Comparison of ENCODE assay signal across 8 cellular contexts in genomic region chr20:49677777-49678758, GRCh38. TPM values are rescaled to one million over a fixed set of nuclear protein-coding genes. Genes with fewer than 3 reads are reported as not detected.
DNase-seq lines count a peak whose midpoint lies in the region; ATAC-seq and TF ChIP-seq lines count a peak whose summit lies in the region.

No MANE protein-coding gene starts in this region.

- H3K36me3 Mint-ChIP-seq in CD8-positive, alpha-beta memory T cell, result peaks cover 3 to 12% (median 4%) of the 10 kb centered on the region in 3 donors

- no peaks in the 10 kb centered on the region for H3K9me3 Mint-ChIP-seq in CD8-positive, alpha-beta memory T cell

- no peak overlapping the region; the same call in 1 of the 2 replicates for H3K9ac ChIP-seq in OCI-LY1 (ENCODE audit: low read length)
- H3K9ac ChIP-seq in duodenal mucosa (ENCODE audit: low read depth in 1 of 2, low read length in 2 of 2), result peak overlapping the region in 1 of 2 donors; percentile 4

- H3K4me3 ChIP-seq in CD8-positive, alpha-beta memory T cell (ENCODE audit: low read length), result no peak overlapping the region
- H3K4me3 ChIP-seq in OCI-LY1 (ENCODE audit: low read depth, low read length, poor library complexity, severe bottlenecking), result no peak overlapping the region
- peak overlapping the region; percentile 1 to 48 for H3K4me3 ChIP-seq in duodenal mucosa (ENCODE audit: low read depth in 1 of 2, low read length in 2 of 2)
- peak overlapping the region; percentile 4 for H3K4me3 ChIP-seq in osteoblast (ENCODE audit: insufficient read depth, low read length)

- H3K27ac ChIP-seq in CD8-positive, alpha-beta memory T cell (ENCODE audit: low read depth, low read length), result peak overlapping the region; percentile 69
- H3K27ac ChIP-seq in OCI-LY1 (ENCODE audit: low read depth, low read length, poor library complexity, severe bottlenecking) (peak overlapping the region; percentile 89), duodenal mucosa (ENCODE audit: low read depth, low read length) (peak overlapping the region; percentile 54), osteoblast (ENCODE audit: low read depth, low read length) (peak overlapping the region; percentile 67)

- ATAC-seq in GM21723 (IDR thresholded peaks at IDR 0.05; ENCODE audit: unreplicated experiment) (no peak), HG02759 (IDR thresholded peaks at IDR 0.05; ENCODE audit: unreplicated experiment) (no peak)

- H3K79me2 ChIP-seq in OCI-LY1 (ENCODE audit: insufficient read depth, low read length) (peaks cover 99% of the 10 kb centered on the region), osteoblast (ENCODE audit: insufficient read depth, low read length) (peaks cover 85% of the 10 kb centered on the region)

- H3K4me3 Mint-ChIP-seq in CD8-positive, alpha-beta memory T cell, result peak overlapping the region; percentile 8 to 89 (median 68)

- peaks cover 47% of the 10 kb centered on the region for H3K4me1 ChIP-seq in CD8-positive, alpha-beta memory T cell (ENCODE audit: insufficient read depth, low read length)
- H3K4me1 ChIP-seq in OCI-LY1 (ENCODE audit: insufficient read depth, low read length, severe bottlenecking) (peaks cover 91% of the 10 kb centered on the region), duodenal mucosa (ENCODE audit: control insufficient read depth in 1 of 2, insufficient read depth in 2 of 2, low read length in 2 of 2) (peaks cover 74 to 78% of the 10 kb centered on the region in 2 donors), osteoblast (ENCODE audit: insufficient read depth, low read length) (peaks cover 58% of the 10 kb centered on the region)

- H3K9me2 ChIP-seq in OCI-LY1 (ENCODE audit: low read depth, low read length), result no peaks in the 10 kb centered on the region

- no peaks in the 10 kb centered on the region for H3F3A ChIP-seq in OCI-LY1 (ENCODE audit: insufficient read depth, low read length)

- CTCF ChIA-PET in CD8-positive, alpha-beta memory T cell (lab: Charles Lee), result interaction anchor here (1.1 to 2.4 kb wide), 3 partner anchors 9 to 21 kb away, joined by 3 to 6 read pairs (median 3); no protein-coding TSS in a partner anchor

- no peaks in the 10 kb centered on the region for H3K36me3 ChIP-seq in CD8-positive, alpha-beta memory T cell (ENCODE audit: insufficient read depth, low read length)
- peaks cover 14% of the 10 kb centered on the region for H3K36me3 ChIP-seq in OCI-LY1 (ENCODE audit: insufficient read depth, low read length)
- no peaks in the 10 kb centered on the region for H3K36me3 ChIP-seq in duodenal mucosa (ENCODE audit: control insufficient read depth in 1 of 2, insufficient read depth in 2 of 2, low read length in 2 of 2)
- H3K36me3 ChIP-seq in osteoblast (ENCODE audit: insufficient read depth, low read length), result no peaks in the 10 kb centered on the region

- H4K20me1 ChIP-seq in OCI-LY1 (ENCODE audit: insufficient read depth, low read length), result no peaks in the 10 kb centered on the region
- H4K20me1 ChIP-seq in osteoblast (ENCODE audit: insufficient read depth, low read length), result peaks cover 3% of the 10 kb centered on the region

- H2AFZ ChIP-seq in OCI-LY1 (ENCODE audit: low read length), result no peak overlapping the region
- no peak overlapping the region for H2AFZ ChIP-seq in osteoblast (ENCODE audit: low read length)

- TF ChIP-seq CTCF in OCI-LY1 (IDR thresholded peaks at IDR 0.05; ENCODE audit: low read length) (no peak), osteoblast (IDR thresholded peaks at IDR 0.05; ENCODE audit: extremely low read depth, low read depth, low read length) (no peak)

- H3K27me3 ChIP-seq in CD8-positive, alpha-beta memory T cell (ENCODE audit: insufficient read depth, low read length, poor library complexity, severe bottlenecking), result no peaks in the 10 kb centered on the region
- no peaks in the 10 kb centered on the region for H3K27me3 ChIP-seq in OCI-LY1 (ENCODE audit: insufficient read depth, low read length)
- H3K27me3 ChIP-seq in duodenal mucosa (ENCODE audit: control insufficient read depth in 1 of 2, insufficient read depth in 2 of 2, low read length in 2 of 2), result no peaks in the 10 kb centered on the region
- H3K27me3 ChIP-seq in osteoblast (ENCODE audit: insufficient read depth, low read length), result no peaks in the 10 kb centered on the region

- DNase-seq in CD8-positive, alpha-beta memory T cell, result no peak
- no peak for DNase-seq in osteoblast (ENCODE audit: insufficient read length, low spot score, missing footprints)
- no peak for DNase-seq in NCI-H526 (lab: John Stamatoyannopoulos, UW)
- DNase-seq in effector CD4-positive, alpha-beta T cell, result no peak

- H3K4me1 Mint-ChIP-seq in CD8-positive, alpha-beta memory T cell, result peaks cover 81 to 90% (median 87%) of the 10 kb centered on the region in 3 donors

- peak overlapping the region; percentile 5; the same call in 1 of the 2 replicates for H3K4me2 ChIP-seq in OCI-LY1 (ENCODE audit: low read length)
- peak overlapping the region; percentile 79 for H3K4me2 ChIP-seq in osteoblast (ENCODE audit: insufficient read depth, low read length)

- H3K9me3 ChIP-seq in CD8-positive, alpha-beta memory T cell (ENCODE audit: low read length), result no peaks in the 10 kb centered on the region
- no peaks in the 10 kb centered on the region for H3K9me3 ChIP-seq in OCI-LY1 (ENCODE audit: low read length)
- no peaks in the 10 kb centered on the region for H3K9me3 ChIP-seq in duodenal mucosa (ENCODE audit: control insufficient read depth in 1 of 2, low read length in 2 of 2)
- no peaks in the 10 kb centered on the region for H3K9me3 ChIP-seq in osteoblast (ENCODE audit: low read depth, low read length)

- POLR2A ChIA-PET in CD8-positive, alpha-beta memory T cell (lab: Charles Lee), result interaction anchor here (1.5 kb wide), 1 partner anchor 9 kb away, joined by 9 read pairs; no protein-coding TSS in a partner anchor

- no peaks in the 10 kb centered on the region for H3K27me3 Mint-ChIP-seq in CD8-positive, alpha-beta memory T cell

- peak overlapping the region; percentile 83 to 98 (median 94) for H3K27ac Mint-ChIP-seq in CD8-positive, alpha-beta memory T cell

RNA-seq across cellular contexts. Expression of gene B4GALT5, which starts 35.6 kb away (rescaled TPM):
- total RNA-seq in CD8-positive, alpha-beta memory T cell, result 10 to 100 TPM; 37.5 to 39.1 TPM
- polyA plus RNA-seq in CD8-positive, alpha-beta memory T cell, result 2.0 TPM
- 35.8 and 43.9 TPM in 2 replicates for total RNA-seq in osteoblast

Comparison
In these comparisons a context has a peak if more than half of its experiments do, and no peak if none do; other contexts are left out.
1. H3K4me3 ChIP-seq: peak in duodenal mucosa (2 of 2) and osteoblast (single experiment); none in CD8-positive, alpha-beta memory T cell (single experiment) and OCI-LY1 (single experiment).
2. Peak in every context shown above with its lines, with median percentiles within 50 percentile points of each other: H3K27ac ChIP-seq.